ENCODE assay signal across 6 cellular contexts in the genomic region with DNA sequence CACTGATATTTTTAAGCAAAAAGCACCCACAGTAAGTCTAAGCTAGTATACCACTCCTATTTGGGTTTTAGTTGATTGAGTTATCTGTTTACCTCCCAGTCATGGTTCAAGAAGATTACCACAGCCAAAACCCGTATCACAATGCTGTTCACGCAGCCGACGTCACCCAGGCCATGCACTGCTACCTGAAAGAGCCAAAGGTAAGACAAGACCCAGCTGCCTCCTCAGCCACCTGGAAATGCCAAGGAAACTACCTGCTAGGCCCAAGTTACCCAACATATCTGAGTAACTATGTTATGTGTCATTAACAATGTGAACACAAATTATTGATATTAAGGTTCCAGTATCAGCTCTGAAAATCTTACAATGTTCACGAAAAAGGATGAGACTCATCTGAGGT.
"Had no signal": no experiment of that assay in that cellular context is flagged by ENCODE, and none has a peak within 500 bp of the region (broad histone marks: within the 10 kb centered on the region; RNA-seq: fewer than 3 reads in every experiment).

No MANE protein-coding gene starts in this region.

- H3K27ac Mint-ChIP-seq: HFFc6 had no signal

- H3K4me1 ChIP-seq: HAP-1 had no signal

- H3K9me3 ChIP-seq: HAP-1 had no signal

- H3K4me3 ChIP-seq: HAP-1, K562 had no signal

- H3K4me3 Mint-ChIP-seq: HFFc6 had no signal

- DNase-seq: GOT3, H7, HFFc6, IMR-90 had no signal

- H3K9me3 Mint-ChIP-seq: HFFc6 had no signal

- H3K36me3 ChIP-seq: HAP-1 had no signal
